ENCODE assay signal across 1 cellular context in the genomic region with DNA sequence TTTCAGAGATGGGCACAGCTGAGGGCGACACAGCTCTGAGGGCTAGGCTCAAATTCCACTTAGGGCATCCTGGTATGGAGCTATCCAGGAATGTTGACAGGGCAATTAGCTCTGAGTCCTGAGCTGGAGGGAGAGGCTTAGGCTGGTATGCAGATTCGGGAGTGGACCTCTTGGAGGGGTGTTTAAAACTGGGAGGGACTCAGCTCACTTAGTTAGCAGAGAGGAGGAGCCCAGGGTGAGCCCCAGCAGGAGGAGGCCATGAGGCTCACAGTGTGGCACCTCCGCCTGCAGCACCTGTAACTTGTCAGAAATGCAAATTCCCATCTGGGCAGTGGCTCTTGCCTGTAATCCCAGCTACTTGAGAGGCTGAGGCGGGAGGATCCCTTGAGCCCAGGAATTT.
TF ChIP-seq lines count a peak whose summit lies in the region.

No MANE protein-coding gene starts in this region.

TF ChIP-seq in WTC11, 78 proteins besides CTCF, POLR2A, EP300 and RAD21 (continued from another document):
- TF ChIP-seq, protein P1, sequence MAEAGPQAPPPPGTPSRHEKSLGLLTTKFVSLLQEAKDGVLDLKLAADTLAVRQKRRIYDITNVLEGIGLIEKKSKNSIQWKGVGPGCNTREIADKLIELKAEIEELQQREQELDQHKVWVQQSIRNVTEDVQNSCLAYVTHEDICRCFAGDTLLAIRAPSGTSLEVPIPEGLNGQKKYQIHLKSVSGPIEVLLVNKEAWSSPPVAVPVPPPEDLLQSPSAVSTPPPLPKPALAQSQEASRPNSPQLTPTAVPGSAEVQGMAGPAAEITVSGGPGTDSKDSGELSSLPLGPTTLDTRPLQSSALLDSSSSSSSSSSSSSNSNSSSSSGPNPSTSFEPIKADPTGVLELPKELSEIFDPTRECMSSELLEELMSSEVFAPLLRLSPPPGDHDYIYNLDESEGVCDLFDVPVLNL (CRISPR knock-in tag; IDR thresholded peaks at IDR 0.05; ENCODE audit: borderline replicate concordance, low read depth), result no peak
- TF ChIP-seq TEAD1 (CRISPR knock-in tag; IDR thresholded peaks at IDR 0.05), result 0 out of 2 replicates have a peak, but pooled peaks have one; percentile 33
